Comparison of ENCODE assay signal across 12 cellular contexts in genomic region chr1:21899972-21900371, GRCh38. TPM values are rescaled to one million over a fixed set of nuclear protein-coding genes. Genes with fewer than 3 reads are reported as not detected.
DNase-seq lines count a peak whose midpoint lies in the region; ATAC-seq, FAIRE-seq and TF ChIP-seq lines count a peak whose summit lies in the region.
"Had no signal": no experiment of that assay in that cellular context is flagged by ENCODE, and none has a peak within 500 bp of the region (broad histone marks: within the 10 kb centered on the region; RNA-seq: fewer than 3 reads in every experiment).

No MANE protein-coding gene starts in this region.

- no peak for ATAC-seq in K562
- ATAC-seq in HG03432 (IDR thresholded peaks at IDR 0.05; ENCODE audit: unreplicated experiment) = no peak

- peak overlapping the region; percentile 60 for H2BK5ac ChIP-seq in trophoblast cell (ENCODE audit: low read depth, low read length, poor library complexity)

- H3K27me3 ChIP-seq in K562 (ENCODE audit: control insufficient read depth in 2 of 2, insufficient read depth in 2 of 2, low read length in 2 of 2) (no peaks in the 10 kb centered on the region), left ventricle myocardium inferior (ENCODE audit: low read depth) (no peaks in the 10 kb centered on the region), trophoblast cell (ENCODE audit: insufficient read depth, low read length) (no peaks in the 10 kb centered on the region), vagina (no peaks in the 10 kb centered on the region)
- H3K27me3 ChIP-seq: neutrophil had no signal

- H3K36me3 ChIP-seq in K562 (ENCODE audit: control insufficient read depth, insufficient read depth, low read length) (peaks cover 52% of the 10 kb centered on the region; the same call in 2 of the 3 replicates), left ventricle myocardium inferior (peaks cover 21% of the 10 kb centered on the region), trophoblast cell (ENCODE audit: control insufficient read depth in 1 of 2, insufficient read depth in 2 of 2, low read length in 2 of 2) (peaks cover 17 to 22% of the 10 kb centered on the region in 2 experiments), vagina (peaks cover 0 to 9% of the 10 kb centered on the region in 2 donors)
- H3K36me3 ChIP-seq: neutrophil had no signal

- no peak for DNase-seq in K562 (ENCODE audit: extremely low read depth in 1 of 4, low spot score in 3 of 4)
- DNase-seq in left ventricle myocardium inferior = peak; percentile 44
- DNase-seq in trophoblast cell = no peak
- DNase-seq in vagina (ENCODE audit: extremely low spot score in 2 of 2) = no peak
- DNase-seq in lower leg skin (ENCODE audit: low spot score in 2 of 2) = no peak
- no peak for DNase-seq in DMS79 treated with DMSO at 0.1 percent for 48 hours (lab: John Stamatoyannopoulos, UW)
- DNase-seq: activated CD4-positive, alpha-beta T cell treated with anti-CD3 and anti-CD28 coated beads, Interleukin-2, amount 10 ng/mL, durations not matched to agents 7 days and 5 days; caudate nucleus; stimulated activated CD4-positive, alpha-beta T cell treated with anti-CD3 and anti-CD28 coated beads, Interleukin-4, amount 100 ng/mL, for 24 hours; T-helper 1 cell had no signal

- H4K91ac ChIP-seq in trophoblast cell (ENCODE audit: low read depth, low read length) = peak overlapping the region; percentile 90

- peaks cover 45% of the 10 kb centered on the region for H3K79me2 ChIP-seq in K562 (ENCODE audit: control insufficient read depth, insufficient read depth, low read length)
- H3K79me2 ChIP-seq in trophoblast cell (ENCODE audit: control insufficient read depth, insufficient read depth, low read length, poor library complexity) = peaks cover 17% of the 10 kb centered on the region

- peak overlapping the region; percentile 78 for H2BK12ac ChIP-seq in trophoblast cell (ENCODE audit: low read length)

- in situ Hi-C loops in K562 (cut with MboI) = no loop called here

- FAIRE-seq in K562 (lab: Jason Lieb, UNC) = no peak

- no peak for TF ChIP-seq POLR2A in K562 (conservative IDR thresholded peaks at IDR 0.05)
- no peak for TF ChIP-seq POLR2A in vagina (IDR thresholded peaks at IDR 0.05)
- no peak for TF ChIP-seq POLR2A in lower leg skin (IDR thresholded peaks at IDR 0.05)

- H2BK120ac ChIP-seq in trophoblast cell (ENCODE audit: insufficient read depth, low read length, poor library complexity) = peak overlapping the region; percentile 66

- H3K4me3 ChIP-seq in K562 (no peak overlapping the region), left ventricle myocardium inferior (no peak overlapping the region), trophoblast cell (ENCODE audit: low read depth, low read length) (no peak overlapping the region), vagina (no peak overlapping the region), lower leg skin (ENCODE audit: low read depth, poor library complexity, severe bottlenecking) (no peak overlapping the region)

- peak overlapping the region; percentile 60 for H3K14ac ChIP-seq in trophoblast cell (ENCODE audit: low read length)

- intact Hi-C loops in K562 (cut with micrococcal nuclease) = loop anchor here (10.0 kb wide), 1 partner anchor 125 kb away; no protein-coding TSS in a partner anchor
- intact Hi-C loops in left ventricle myocardium inferior (cut with micrococcal nuclease) = loop anchor here (5.0 to 10.0 kb wide), 2 partner anchors 32 to 55 kb away; no protein-coding TSS in a partner anchor
- intact Hi-C loops in vagina (cut with DNase I) = loop anchor here (5.0 kb wide), 1 partner anchor 37 kb away; the partner anchor contains the start of gene HSPG2
- intact Hi-C loops in lower leg skin (cut with DNase I; ENCODE audit: low total_unique reads) = no loop called here

- TF ChIP-seq CTCF in K562 (IDR thresholded peaks at IDR 0.05 in 2 of 3, conservative IDR thresholded peaks at IDR 0.05 in 1 of 3; ENCODE audit: insufficient read depth in 2 of 3, low read depth in 1 of 3, low read length in 3 of 3) (no peak), left ventricle myocardium inferior (IDR thresholded peaks at IDR 0.05; ENCODE audit: borderline replicate concordance) (peak; percentile 7), vagina (IDR thresholded peaks at IDR 0.05) (no peak), lower leg skin (IDR thresholded peaks at IDR 0.05) (no peak)

- peak overlapping the region; percentile 6; the same call in 1 of the 3 replicates for H3K27ac ChIP-seq in K562 (ENCODE audit: extremely low read depth, low read depth, low read length)
- H3K27ac ChIP-seq in left ventricle myocardium inferior (replicated peaks) = peak overlapping the region; percentile 90
- H3K27ac ChIP-seq in trophoblast cell (ENCODE audit: low read depth, low read length) = peak overlapping the region; percentile 97
- H3K27ac ChIP-seq in vagina = peak overlapping the region; percentile 82
- H3K27ac ChIP-seq: neutrophil had no signal

- WGBS in K562 (ENCODE audit: insufficient coverage, low coverage, missing lambda C conversion rate) = 80% methylated on average over 8 of the region's 8 CpGs
- WGBS in trophoblast cell (ENCODE audit: extremely low coverage, insufficient coverage, insufficient read length) = no CpG with 5 or more reads among the region's 8 CpGs
- 38 to 50% methylated on average over 8 of the region's 8 CpGs for WGBS in lower leg skin, 2 donors

- TF ChIP-seq EP300 in K562 (IDR thresholded peaks at IDR 0.05; ENCODE audit: low read length) = no peak

- TF ChIP-seq RAD21 in K562 (CRISPR knock-in tag; conservative IDR thresholded peaks at IDR 0.05 in 1 of 2, IDR thresholded peaks at IDR 0.05 in 1 of 2) = no peak

- peaks cover 48 to 62% of the 10 kb centered on the region in 2 experiments for H3K4me1 ChIP-seq in K562 (replicated peaks in 1 of 2; ENCODE audit: control insufficient read depth in 2 of 2, insufficient read depth in 2 of 2, low read length in 2 of 2)
- H3K4me1 ChIP-seq in left ventricle myocardium inferior = peaks cover 100% of the 10 kb centered on the region
- H3K4me1 ChIP-seq in trophoblast cell (ENCODE audit: control insufficient read depth in 1 of 2, insufficient read depth in 2 of 2, low read length in 2 of 2) = peaks cover 62 to 77% of the 10 kb centered on the region in 2 experiments
- peaks cover 99% of the 10 kb centered on the region for H3K4me1 ChIP-seq in vagina

- H3K9me3 ChIP-seq in K562 (replicated peaks; ENCODE audit: control insufficient read depth, insufficient read depth, low read depth, low read length) = no peaks in the 10 kb centered on the region; the same call in 1 of the 2 replicates
- H3K9me3 ChIP-seq in left ventricle myocardium inferior (replicated peaks) = no peaks in the 10 kb centered on the region
- H3K9me3 ChIP-seq in trophoblast cell (ENCODE audit: insufficient read depth, low read depth, low read length) = no peaks in the 10 kb centered on the region
- H3K9me3 ChIP-seq in vagina = no peaks in the 10 kb centered on the region
- H3K9me3 ChIP-seq: neutrophil had no signal

- no peak overlapping the region for H2AFZ ChIP-seq in K562 (ENCODE audit: low read depth, low read length)
- H2AFZ ChIP-seq in trophoblast cell (ENCODE audit: insufficient read depth, low read length, poor library complexity) = no peak overlapping the region

- no peak overlapping the region for H3K23ac ChIP-seq in trophoblast cell (ENCODE audit: low read length)

- peak overlapping the region; percentile 16 for H3K4ac ChIP-seq in trophoblast cell (ENCODE audit: low read depth, low read length)

- peak overlapping the region; percentile 56 for H2AK5ac ChIP-seq in trophoblast cell (ENCODE audit: low read length)

- CTCF ChIA-PET in K562 (lab: Yijun Ruan, JAX; ENCODE audit: low intra/inter-chr PET ratio) = no interaction called here

- peak overlapping the region; percentile 77 for H3K18ac ChIP-seq in trophoblast cell (ENCODE audit: low read length)

- no peak overlapping the region for H3K4me2 ChIP-seq in K562 (ENCODE audit: insufficient read depth, low read length)
- peak overlapping the region; percentile 2 for H3K4me2 ChIP-seq in trophoblast cell (ENCODE audit: low read length)

- H4K8ac ChIP-seq in trophoblast cell (ENCODE audit: low read depth, low read length) = peak overlapping the region; percentile 45

- H3K9me1 ChIP-seq in K562 (ENCODE audit: control insufficient read depth, insufficient read depth, low read length) = no peaks in the 10 kb centered on the region

- POLR2A ChIA-PET in K562 (lab: Yijun Ruan, JAX) = interaction anchor here (0.6 to 3.0 kb wide), 4 partner anchors 12 to 1012 kb away, joined by 3 to 17 read pairs (median 3); partner anchors contain the start of gene USP48

- H3K9ac ChIP-seq in K562 (ENCODE audit: insufficient read depth in 1 of 2, low read depth in 2 of 2, low read length in 2 of 2) (peak overlapping the region in 1 of 2 experiments; percentile 82; a peak in 2 of 4 replicates), trophoblast cell (ENCODE audit: low read length) (no peak overlapping the region)

- no peaks in the 10 kb centered on the region for H4K20me1 ChIP-seq in K562 (replicated peaks; ENCODE audit: control insufficient read depth, insufficient read depth, low read length)

- peak overlapping the region; percentile 21 for H4K12ac ChIP-seq in trophoblast cell (ENCODE audit: low read depth, low read length)

- peaks cover 58% of the 10 kb centered on the region for H3K79me1 ChIP-seq in trophoblast cell (ENCODE audit: low read length)

- BruUV-seq in K562 (replicated peaks; lab: Mats Ljungman, UMichigan) = no TSS peak

TF ChIP-seq in K562, 482 proteins besides CTCF, POLR2A, EP300 and RAD21 (continues in another document):
- TF ChIP-seq POLR2G (IDR thresholded peaks at IDR 0.05; ENCODE audit: low read depth, low read length) = 0 out of 2 replicates have a peak, but pooled peaks have one; percentile 16

RNA-seq across cellular contexts. Expression of gene HSPG2, which starts 37.1 kb away (rescaled TPM):
- 232 and 574 TPM in 2 replicates for total RNA-seq in K562 (2011; cell fraction: chromatin; rRNA removed; ENCODE audit: low replicate concordance)
- 235 and 282 TPM in 2 replicates for total RNA-seq in K562 (2011; cell fraction: nucleolus; rRNA removed)
- total RNA-seq in K562 (2011; cell fraction: nucleoplasm; rRNA removed) = 178 and 183 TPM in 2 replicates
- 21.0 and 31.3 TPM in 2 replicates for total RNA-seq in K562 (2014; rRNA removed)
- 11.4 and 15.7 TPM in 2 replicates for total RNA-seq in K562 (2014; rRNA removed; fragmentation: Illumina TruSeq; extraction: Trizol)
- total RNA-seq in K562 (2015; rRNA removed; fragmentation: Illumina TruSeq; extraction: Trizol) = 13.7 and 17.1 TPM in 2 replicates
- total RNA-seq in K562 (2021) = 139 and 160 TPM in 2 replicates
- polyA plus RNA-seq in K562 (2011; rRNA removed) = 9.9 and 20.6 TPM in 2 replicates
- 14.0 and 24.0 TPM in 2 replicates for polyA plus RNA-seq in K562 (2011; cell fraction: cytosol; rRNA removed)
- polyA plus RNA-seq in K562 (2011; cell fraction: nucleus; rRNA removed) = 101 and 113 TPM in 2 replicates
- 55.2 and 134 TPM in 2 replicates for polyA plus RNA-seq in K562 (2012)
- 30.9 and 52.3 TPM in 2 replicates for polyA plus RNA-seq in K562 (2014; fragmentation: Illumina TruSeq; extraction: Trizol)
- under 1 TPM; 0.14 to 0.86 TPM for polyA plus RNA-seq in K562 (2014; fragmentation: Nextera tagmentation; extraction: Ambion mirVana)
- 29.9 and 34.2 TPM in 2 replicates for polyA plus RNA-seq in K562 (2014; rRNA removed)
- 23.2 and 36.8 TPM in 2 replicates for polyA minus RNA-seq in K562 (2011; rRNA and poly(A)+ RNA removed)
- 58.5 and 103 TPM in 2 replicates for polyA minus RNA-seq in K562 (2011; cell fraction: cytosol; rRNA and poly(A)+ RNA removed)
- polyA minus RNA-seq in K562 (2011; cell fraction: nucleus; rRNA and poly(A)+ RNA removed) = 67.2 and 102 TPM in 2 replicates
- 257 TPM for total RNA-seq in left ventricle myocardium inferior
- 97.2 and 106 TPM in 2 replicates for polyA plus RNA-seq in trophoblast cell (2013)
- 179 TPM for total RNA-seq in vagina
- total RNA-seq in lower leg skin = 100 to 1,000 TPM in 2 of 4 donors, 10 to 100 TPM in 2; 67.9 to 171 (median 99.6) TPM

Comparison
In these comparisons a context has a peak if more than half of its experiments do, and no peak if none do; other contexts are left out.
1. H3K27ac ChIP-seq: peak in every context shown above with its lines; median percentile 97 in trophoblast cell; 90 in left ventricle myocardium inferior; 82 in vagina; 6 in K562.